15 cellular contexts compared by ENCODE assay signal in the genomic region with DNA sequence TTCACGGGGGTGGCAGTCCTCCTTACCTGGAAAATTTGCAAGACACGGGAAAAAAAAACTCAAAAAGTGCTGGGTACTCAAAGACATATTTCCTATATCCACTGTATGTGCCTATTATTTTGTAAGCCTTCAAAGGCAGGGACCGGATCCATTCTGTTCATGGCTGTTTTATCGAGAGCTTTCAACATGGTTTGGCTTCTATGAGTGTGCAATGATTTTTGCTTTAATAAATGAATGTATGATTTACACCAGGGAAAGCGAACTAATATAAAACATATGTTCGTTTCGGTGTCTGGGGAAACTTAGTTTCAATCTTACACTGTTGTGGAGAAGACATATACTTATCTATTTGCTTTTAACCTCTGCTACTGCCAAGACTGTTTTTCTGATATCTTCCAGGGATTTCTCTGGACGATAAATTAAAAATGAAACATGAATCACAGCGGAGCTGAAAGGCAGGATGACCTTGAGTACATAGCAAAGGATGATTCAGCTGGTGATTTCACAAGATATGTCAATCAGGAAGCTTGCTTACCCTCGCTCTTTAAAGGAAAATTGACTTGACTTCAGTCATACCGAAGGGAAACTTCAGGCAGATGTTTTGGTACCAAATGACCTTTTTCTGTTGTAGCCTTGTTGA. TPM values are rescaled to one million over a fixed set of nuclear protein-coding genes. Genes with fewer than 3 reads are reported as not detected.
A peak's percentile ranks its signal among the peaks of the same experiment; 100 is the strongest.
DNase-seq lines count a peak whose midpoint lies in the region; ATAC-seq and TF ChIP-seq lines count a peak whose summit lies in the region.
"Had no signal": no experiment of that assay in that cellular context is flagged by ENCODE, and none has a peak within 500 bp of the region (broad histone marks: within the 10 kb centered on the region; RNA-seq: fewer than 3 reads in every experiment).

No MANE protein-coding gene starts in this region.

- H3K27ac ChIP-seq in foreskin keratinocyte, result no peak overlapping the region

- TF ChIP-seq CTCF in foreskin keratinocyte (conservative IDR thresholded peaks at IDR 0.05), result no peak

- no peaks in the 10 kb centered on the region for H3K27me3 ChIP-seq in foreskin keratinocyte

- peak; percentile 88 for ATAC-seq in foreskin keratinocyte
- no peak for ATAC-seq in GM18861 (IDR thresholded peaks at IDR 0.05; ENCODE audit: unreplicated experiment)
- ATAC-seq: stimulated activated naive CD8-positive, alpha-beta T cell treated with anti-CD3 and anti-CD28 coated beads, Interleukin-15, Interleukin-2, amounts not matched to agents 100 U/mL and 50 U/mL, for 24 hours had no signal

- no peak overlapping the region for H3K4me3 ChIP-seq in skeletal muscle cell (ENCODE audit: low read depth, low read length)

- DNase-seq in HCEC 1CT (peak; percentile 76), SW480 (ENCODE audit: low spot score) (peak; percentile 25), foreskin keratinocyte (peak; percentile 48 to 78), skeletal muscle cell (ENCODE audit: low read depth) (peak; percentile 83), islet precursor cell (no peak), NCI-H2171 (lab: John Stamatoyannopoulos, UW) (no peak)
- no peak for DNase-seq in activated CD4-positive, alpha-beta T cell treated with anti-CD3 and anti-CD28 coated beads, Interleukin-2, amount 50 U/mL, for 48 hours
- DNase-seq: activated CD4-positive, alpha-beta T cell treated with anti-CD3 and anti-CD28 coated beads, Interleukin-2, amount 50 U/mL, for 4 hours; activated naive CD8-positive, alpha-beta T cell treated with anti-CD3 and anti-CD28 coated beads, Interleukin-2, amount 10 ng/mL, durations not matched to agents 7 days and 5 days; DND-41; NCI-H2029 treated with DMSO at 0.1 percent for 48 hours; SIG-M5; stimulated activated CD4-positive, alpha-beta T cell treated with anti-CD3 and anti-CD28 coated beads, Interleukin-15, amount 100 ng/mL, for 24 hours; stimulated activated naive CD8-positive, alpha-beta T cell treated with anti-CD3 and anti-CD28 coated beads, Interleukin-15, Interleukin-2, amounts not matched to agents 100 U/mL and 50 U/mL, for 24 hours had no signal

- peaks cover 9% of the 10 kb centered on the region for H3K4me1 ChIP-seq in foreskin keratinocyte

RNA-seq across cellular contexts. Expression of a gene that starts 14.7 kb away (rescaled TPM):
- 3.5 and 6.1 TPM in 2 replicates for total RNA-seq in foreskin keratinocyte
- polyA plus RNA-seq in foreskin keratinocyte, result 1.7 and 3.4 TPM in 2 replicates
- total RNA-seq: activated naive CD8-positive, alpha-beta T cell treated with anti-CD3 and anti-CD28 coated beads, Interleukin-2, amount 10 ng/mL, durations not matched to agents 7 days and 5 days had no signal

Comparison
In these comparisons a context has a peak if more than half of its experiments do, and no peak if none do; other contexts are left out.
1. DNase-seq: peak in HCEC 1CT (single experiment), SW480 (single experiment), foreskin keratinocyte (2 of 2) and skeletal muscle cell (single experiment); none in islet precursor cell (single experiment), activated CD4-positive, alpha-beta T cell treated with anti-CD3 and anti-CD28 coated beads, Interleukin-2, amount 50 U/mL, for 48 hours (0 of 2) and NCI-H2171 (single experiment).